In the genomic region with DNA sequence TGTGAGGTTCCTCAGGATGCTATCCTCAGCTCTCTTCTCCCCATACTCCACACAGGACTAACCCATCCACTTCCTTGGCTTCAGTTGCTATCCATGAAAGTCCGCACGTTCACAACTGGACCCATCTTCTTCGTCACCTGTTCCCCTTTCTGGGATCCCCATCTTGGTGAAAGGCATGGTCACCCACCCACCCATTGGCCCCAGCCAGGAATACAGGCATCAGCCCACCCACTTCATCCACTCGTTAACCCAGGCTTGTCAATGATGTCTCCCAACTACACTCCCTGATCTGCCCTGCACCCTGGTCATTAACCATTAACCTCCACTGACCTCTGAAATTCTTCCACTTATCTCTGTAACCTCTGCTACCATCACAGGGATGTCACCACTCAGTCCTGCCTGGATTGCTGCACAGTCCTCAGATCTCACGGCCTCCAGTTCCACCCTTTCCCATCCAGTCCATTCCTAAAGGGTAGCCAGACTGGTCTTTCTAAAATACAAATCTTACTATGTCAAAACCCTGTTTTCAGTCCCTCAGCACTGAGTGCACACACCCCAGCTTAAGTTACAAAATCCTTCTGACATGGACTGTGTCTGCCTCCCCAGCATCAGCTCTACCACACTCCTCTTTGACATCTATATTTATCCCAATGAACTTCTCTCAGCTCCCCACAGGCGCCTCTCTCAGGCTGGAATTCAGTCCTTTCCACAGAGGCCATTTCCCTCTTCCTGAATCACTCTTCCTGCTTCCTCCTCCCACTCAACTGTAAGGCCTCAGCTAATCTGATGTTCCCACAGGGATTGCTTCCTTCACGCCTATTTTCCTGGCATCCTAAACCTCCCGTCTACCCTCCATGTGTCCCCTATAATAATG, we compare ENCODE assay signal across 1 cellular context.
A peak's percentile ranks its signal among the peaks of the same experiment; 100 is the strongest.
TF ChIP-seq lines count a peak whose summit lies in the region.

No MANE protein-coding gene starts in this region.

TF ChIP-seq in K562, 482 proteins besides CTCF, POLR2A, EP300 and RAD21:
- peak; percentile 20; the same call in 1 of the 2 replicates for TF ChIP-seq ESRRA (IDR thresholded peaks at IDR 0.05; ENCODE audit: borderline replicate concordance, low read depth)
- TF ChIP-seq TAF1 (IDR thresholded peaks at IDR 0.05; ENCODE audit: control insufficient read depth, extremely low read depth, insufficient read depth, low read length, severe bottlenecking): no peak
TF ChIP-seq in K562: peak in this region for 1.
